1 cellular context compared by ENCODE assay signal in genomic region chr17:10046786-10047609, GRCh38.
TF ChIP-seq lines count a peak whose summit lies in the region.

No MANE protein-coding gene starts in this region.

TF ChIP-seq in GM12878, 131 proteins besides CTCF, POLR2A, EP300 and RAD21 (continued from another document):
- 0 out of 2 replicates have a peak, but pooled peaks have one; percentile 40 for TF ChIP-seq BMI1 (IDR thresholded peaks at IDR 0.05; ENCODE audit: borderline replicate concordance)
- no peak for TF ChIP-seq ZNF207 (IDR thresholded peaks at IDR 0.05; ENCODE audit: borderline replicate concordance)
- TF ChIP-seq ZBTB11 (CRISPR knock-in tag; IDR thresholded peaks at IDR 0.05), result no peak
- TF ChIP-seq MAX (IDR thresholded peaks at IDR 0.05; ENCODE audit: low read depth, low read length), result no peak
- TF ChIP-seq HDAC2 (IDR thresholded peaks at IDR 0.05), result no peak
- no peak for TF ChIP-seq HDGF (IDR thresholded peaks at IDR 0.05)
- peak in 1 of 2 experiments; percentile 51; a peak in 3 of 4 replicates for TF ChIP-seq IKZF2 (IDR thresholded peaks at IDR 0.05)
- no peak for TF ChIP-seq STAT3 (IDR thresholded peaks at IDR 0.05; ENCODE audit: low read depth, low read length)
- no peak for TF ChIP-seq CBFB (IDR thresholded peaks at IDR 0.05; ENCODE audit: low read depth)
- peak; percentile 50; the same call in 1 of the 2 replicates for TF ChIP-seq DPF2 (IDR thresholded peaks at IDR 0.05)
- no peak for TF ChIP-seq ZBTB4 (CRISPR knock-in tag; IDR thresholded peaks at IDR 0.05)
- no peak for TF ChIP-seq NR2F1 (conservative IDR thresholded peaks at IDR 0.05)
- TF ChIP-seq TARDBP (IDR thresholded peaks at IDR 0.05; ENCODE audit: borderline replicate concordance), result no peak
- no peak for TF ChIP-seq SREBF2 (IDR thresholded peaks at IDR 0.05; ENCODE audit: low read length)
- TF ChIP-seq ELK1 (IDR thresholded peaks at IDR 0.05; ENCODE audit: low read depth, low read length), result no peak
- no peak for TF ChIP-seq JUNB (IDR thresholded peaks at IDR 0.05)
- TF ChIP-seq RAD51 (IDR thresholded peaks at IDR 0.05), result 0 out of 2 replicates have a peak, but pooled peaks have one; percentile 29
- peak; percentile 44; the same call in 1 of the 2 replicates for TF ChIP-seq RELB (IDR thresholded peaks at IDR 0.05; ENCODE audit: low read depth)
- TF ChIP-seq PBX3 (IDR thresholded peaks at IDR 0.05; ENCODE audit: insufficient replicate concordance, low read depth, low read length), result no peak
- no peak for TF ChIP-seq ZBTB33 (IDR thresholded peaks at IDR 0.05)
TF ChIP-seq in GM12878: peak in this region for 14.
